12 cellular contexts compared by ENCODE assay signal in the genomic region with DNA sequence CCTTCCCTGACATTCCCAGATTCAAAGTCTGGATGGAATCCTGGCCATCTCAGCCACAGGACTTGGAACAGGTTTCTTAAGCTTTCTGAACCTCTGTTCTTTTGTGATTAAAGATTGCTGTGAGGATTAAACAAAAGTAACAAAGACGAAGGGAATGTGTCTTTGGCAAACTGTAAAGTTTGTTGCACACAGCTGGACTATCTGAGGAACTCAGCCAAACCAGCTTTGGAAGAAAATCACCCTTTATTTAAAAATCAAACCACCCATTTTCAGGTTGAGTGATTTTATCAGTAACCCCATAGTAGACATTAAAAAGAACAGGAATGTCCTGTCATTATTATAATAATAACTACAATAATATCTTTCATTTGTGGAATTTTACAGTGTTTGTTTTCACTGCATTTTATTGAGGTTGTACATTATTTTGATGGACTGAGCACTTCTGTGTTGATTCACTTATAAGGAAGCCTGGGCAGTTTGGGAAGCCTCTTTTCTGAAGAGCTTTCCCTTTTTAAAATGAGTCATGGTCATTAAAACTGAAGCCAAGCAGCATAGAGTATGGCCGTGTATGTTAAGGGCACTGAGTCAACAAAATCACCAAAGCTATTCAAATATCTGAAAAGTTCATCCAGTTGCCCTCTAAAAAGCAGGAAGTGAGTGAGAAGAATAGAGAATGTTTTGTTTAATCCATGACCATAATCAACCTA.
DNase-seq lines count a peak whose midpoint lies in the region; ATAC-seq and TF ChIP-seq lines count a peak whose summit lies in the region.
"Had no signal": no experiment of that assay in that cellular context is flagged by ENCODE, and none has a peak within 500 bp of the region (broad histone marks: within the 10 kb centered on the region; RNA-seq: fewer than 3 reads in every experiment).

No MANE protein-coding gene starts in this region.

- POLR2A ChIA-PET in SK-N-SH (lab: Yijun Ruan, JAX) = no interaction called here
- POLR2A ChIA-PET in activated CD8-positive, alpha-beta T cell treated with anti-CD3 and anti-CD28 coated beads for 36 hours (lab: Charles Lee) = no interaction called here

- no peak for TF ChIP-seq RAD21 in SK-N-SH (IDR thresholded peaks at IDR 0.05; ENCODE audit: low read length)

- no peak overlapping the region for H3K4me3 Mint-ChIP-seq in activated T-cell treated with anti-CD3 and anti-CD28 coated beads, Interleukin-2, amount 50 U/mL, for 4 hours
- no peak overlapping the region for H3K4me3 Mint-ChIP-seq in activated CD8-positive, alpha-beta T cell treated with anti-CD3 and anti-CD28 coated beads for 36 hours
- H3K4me3 Mint-ChIP-seq: activated B cell treated with CpG ODN at 0.5 μM for 24 hours had no signal

- no peak overlapping the region for H2AFZ ChIP-seq in SK-N-SH (ENCODE audit: low read depth)

- peaks cover 23% of the 10 kb centered on the region for H3K27me3 Mint-ChIP-seq in activated T-cell treated with anti-CD3 and anti-CD28 coated beads, Interleukin-2, amount 50 U/mL, for 4 hours (ENCODE audit: low read depth)
- peaks cover 17% of the 10 kb centered on the region for H3K27me3 Mint-ChIP-seq in activated CD8-positive, alpha-beta T cell treated with anti-CD3 and anti-CD28 coated beads for 36 hours

- 0 out of 2 replicates have a peak overlapping the region, but pooled peaks have one; percentile 1 for H3K4me2 ChIP-seq in SK-N-SH

- peak overlapping the region in 1 of 2 experiments; percentile 2; a peak in 1 of 4 replicates for H3K27ac ChIP-seq in SK-N-SH (ENCODE audit: low read depth in 2 of 2, low read length in 1 of 2)
- H3K27ac ChIP-seq in RWPE2 (ENCODE audit: poor library complexity, severe bottlenecking) = no peak overlapping the region
- H3K27ac ChIP-seq in upper lobe of right lung = no peak overlapping the region

- H3K27me3 ChIP-seq in SK-N-SH (ENCODE audit: insufficient read depth) (no peaks in the 10 kb centered on the region), RWPE2 (ENCODE audit: insufficient read depth, poor library complexity, severe bottlenecking) (peaks cover 6% of the 10 kb centered on the region), upper lobe of right lung (no peaks in the 10 kb centered on the region)

- WGBS in SK-N-SH (ENCODE audit: low lambda C conversion rate) = 9% methylated on average over 2 of the region's 2 CpGs

- ATAC-seq in SK-N-SH treated with all-trans-retinoic acid at 6 μM for 48 hours (no peak), RWPE2 (ENCODE audit: low read depth) (peak; percentile 62; the same call in 2 of the 3 replicates), upper lobe of right lung (peak; percentile 39), HG03442 (IDR thresholded peaks at IDR 0.05; ENCODE audit: unreplicated experiment) (no peak)
- ATAC-seq in activated T-cell treated with anti-CD3 and anti-CD28 coated beads, Interleukin-2, amount 50 U/mL, for 4 hours = no peak
- ATAC-seq in activated CD8-positive, alpha-beta T cell treated with anti-CD3 and anti-CD28 coated beads for 36 hours = no peak

- H3K4me3 ChIP-seq in SK-N-SH (ENCODE audit: low read depth in 2 of 2, low read length in 1 of 2) (no peak overlapping the region), RWPE2 (ENCODE audit: severe bottlenecking) (no peak overlapping the region), fibroblast of the aortic adventitia (ENCODE audit: low read depth, low read length) (no peak overlapping the region), upper lobe of right lung (no peak overlapping the region)

- H3K9me3 ChIP-seq in SK-N-SH (no peaks in the 10 kb centered on the region), RWPE2 (ENCODE audit: severe bottlenecking) (no peaks in the 10 kb centered on the region), upper lobe of right lung (no peaks in the 10 kb centered on the region)

- H3K9me3 Mint-ChIP-seq in activated T-cell treated with anti-CD3 and anti-CD28 coated beads, Interleukin-2, amount 50 U/mL, for 4 hours = no peaks in the 10 kb centered on the region
- H3K9me3 Mint-ChIP-seq in activated CD8-positive, alpha-beta T cell treated with anti-CD3 and anti-CD28 coated beads for 36 hours = no peaks in the 10 kb centered on the region
- H3K9me3 Mint-ChIP-seq: activated B cell treated with CpG ODN at 0.5 μM for 24 hours had no signal

- intact Hi-C loops in upper lobe of right lung (cut with DNase I) = no loop called here
- intact Hi-C loops in activated CD8-positive, alpha-beta T cell treated with anti-CD3 and anti-CD28 coated beads for 36 hours (cut with micrococcal nuclease) = no loop called here

- H3K4me1 ChIP-seq in SK-N-SH (ENCODE audit: control insufficient read depth in 1 of 2, insufficient read depth in 2 of 2, low read depth in 1 of 2, low read length in 1 of 2) (no peaks in the 10 kb centered on the region; a peak in 1 of 4 replicates), RWPE2 (ENCODE audit: insufficient read depth, poor library complexity, severe bottlenecking) (no peaks in the 10 kb centered on the region), upper lobe of right lung (no peaks in the 10 kb centered on the region)

- H3K9me2 ChIP-seq in SK-N-SH = no peaks in the 10 kb centered on the region

- H3K36me3 ChIP-seq in SK-N-SH (replicated peaks in 1 of 2; ENCODE audit: control insufficient read depth in 1 of 2, insufficient read depth in 2 of 2, low read length in 1 of 2) = no peaks in the 10 kb centered on the region
- H3K36me3 ChIP-seq in RWPE2 (ENCODE audit: low read depth) = no peaks in the 10 kb centered on the region
- H3K36me3 ChIP-seq in upper lobe of right lung = no peaks in the 10 kb centered on the region

- CTCF ChIA-PET in SK-N-SH (lab: Yijun Ruan, JAX) = interaction anchor here (1.0 to 1.1 kb wide), 3 partner anchors 9 to 179 kb away, joined by 3 to 4 read pairs (median 4); no protein-coding TSS in a partner anchor
- CTCF ChIA-PET in activated CD8-positive, alpha-beta T cell treated with anti-CD3 and anti-CD28 coated beads for 36 hours (lab: Charles Lee) = no interaction called here

- H4K20me1 ChIP-seq in SK-N-SH (ENCODE audit: insufficient read depth) = no peaks in the 10 kb centered on the region

- no peaks in the 10 kb centered on the region for H3K4me1 Mint-ChIP-seq in activated T-cell treated with anti-CD3 and anti-CD28 coated beads, Interleukin-2, amount 50 U/mL, for 4 hours (ENCODE audit: low read depth)
- no peaks in the 10 kb centered on the region for H3K4me1 Mint-ChIP-seq in activated CD8-positive, alpha-beta T cell treated with anti-CD3 and anti-CD28 coated beads for 36 hours (ENCODE audit: low read depth)
- H3K4me1 Mint-ChIP-seq: activated B cell treated with CpG ODN at 0.5 μM for 24 hours had no signal

- no peak for TF ChIP-seq EP300 in SK-N-SH (IDR thresholded peaks at IDR 0.05; ENCODE audit: borderline replicate concordance in 1 of 2, low read depth in 1 of 2, low read length in 1 of 2)

- no peak for DNase-seq in SK-N-SH
- no peak for DNase-seq in RWPE2 (ENCODE audit: low spot score)
- DNase-seq in fibroblast of the aortic adventitia (ENCODE audit: low read depth) = peak; percentile 32
- DNase-seq in upper lobe of right lung = no peak
- DNase-seq in activated T-cell treated with anti-CD3 and anti-CD28 coated beads, Interleukin-2, amount 50 U/mL, for 4 hours = no peak
- DNase-seq in activated CD8-positive, alpha-beta T cell treated with anti-CD3 and anti-CD28 coated beads for 36 hours = no peak
- DNase-seq: activated B cell treated with CpG ODN at 0.5 μM for 24 hours, H7, NCI-H1436 treated with DMSO at 0.1 percent for 48 hours, NCI-H82 had no signal

- H3K79me2 ChIP-seq in SK-N-SH (ENCODE audit: insufficient read depth) = no peaks in the 10 kb centered on the region

- no peak overlapping the region for H3K9ac ChIP-seq in SK-N-SH

- no peak overlapping the region for H3K27ac Mint-ChIP-seq in activated CD8-positive, alpha-beta T cell treated with anti-CD3 and anti-CD28 coated beads for 36 hours
- H3K27ac Mint-ChIP-seq: activated B cell treated with CpG ODN at 0.5 μM for 24 hours had no signal

- no peaks in the 10 kb centered on the region for H3K36me3 Mint-ChIP-seq in activated T-cell treated with anti-CD3 and anti-CD28 coated beads, Interleukin-2, amount 50 U/mL, for 4 hours (ENCODE audit: insufficient read depth)
- no peaks in the 10 kb centered on the region for H3K36me3 Mint-ChIP-seq in activated CD8-positive, alpha-beta T cell treated with anti-CD3 and anti-CD28 coated beads for 36 hours (ENCODE audit: low read depth)

- H3F3A ChIP-seq in SK-N-SH (replicated peaks; ENCODE audit: insufficient read depth) = no peaks in the 10 kb centered on the region

- TF ChIP-seq CTCF in SK-N-SH (IDR thresholded peaks at IDR 0.05) (no peak), RWPE2 (IDR thresholded peaks at IDR 0.05; ENCODE audit: poor library complexity, severe bottlenecking) (no peak), fibroblast of the aortic adventitia (IDR thresholded peaks at IDR 0.05; ENCODE audit: insufficient read depth, low read length) (no peak), upper lobe of right lung (IDR thresholded peaks at IDR 0.05) (no peak)
- TF ChIP-seq CTCF in activated CD8-positive, alpha-beta T cell treated with anti-CD3 and anti-CD28 coated beads for 36 hours (IDR thresholded peaks at IDR 0.05) = no peak

TF ChIP-seq in SK-N-SH, 30 proteins besides CTCF, POLR2A, EP300 and RAD21:
- TF ChIP-seq, protein P1, sequence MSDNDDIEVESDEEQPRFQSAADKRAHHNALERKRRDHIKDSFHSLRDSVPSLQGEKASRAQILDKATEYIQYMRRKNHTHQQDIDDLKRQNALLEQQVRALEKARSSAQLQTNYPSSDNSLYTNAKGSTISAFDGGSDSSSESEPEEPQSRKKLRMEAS (IDR thresholded peaks at IDR 0.05; ENCODE audit: low read depth) = no peak
- TF ChIP-seq FOSL2 (IDR thresholded peaks at IDR 0.05; ENCODE audit: borderline replicate concordance, low read depth) (no peak), CHD2 (IDR thresholded peaks at IDR 0.05; ENCODE audit: low read length, partially characterized antibody) (no peak), EZH2phosphoT487 (IDR thresholded peaks at IDR 0.05; ENCODE audit: borderline replicate concordance, low read depth) (no peak), ELF1 (IDR thresholded peaks at IDR 0.05) (no peak), SMC3 (IDR thresholded peaks at IDR 0.05; ENCODE audit: low read depth, low read length) (no peak), MEF2A (IDR thresholded peaks at IDR 0.05; ENCODE audit: borderline replicate concordance, low read depth) (no peak)

Comparison
In these comparisons a context has a peak if more than half of its experiments do, and no peak if none do; other contexts are left out.
1. ATAC-seq: peak in RWPE2 (single experiment) and upper lobe of right lung (single experiment); none in SK-N-SH treated with all-trans-retinoic acid at 6 μM for 48 hours (single experiment), activated T-cell treated with anti-CD3 and anti-CD28 coated beads, Interleukin-2, amount 50 U/mL, for 4 hours (0 of 2), activated CD8-positive, alpha-beta T cell treated with anti-CD3 and anti-CD28 coated beads for 36 hours (single experiment) and HG03442 (single experiment).